In genomic region chr22:36966851-36967535, GRCh38 we compare ENCODE assay signal across 1 cellular context.
TF ChIP-seq lines count a peak whose summit lies in the region.

No MANE protein-coding gene starts in this region.

TF ChIP-seq in H1, 55 proteins besides CTCF, POLR2A, EP300 and RAD21:
- TF ChIP-seq CREB1 (IDR thresholded peaks at IDR 0.05) (no peak), USF2 (IDR thresholded peaks at IDR 0.05; ENCODE audit: low read length) (no peak), RBBP5 (IDR thresholded peaks at IDR 0.05; ENCODE audit: borderline replicate concordance, low read depth, low read length) (no peak)
